In genomic region chr9:124415102-124415851, GRCh38 we compare ENCODE assay signal across 8 cellular contexts. TPM values are rescaled to one million over a fixed set of nuclear protein-coding genes. Genes with fewer than 3 reads are reported as not detected.
A peak's percentile ranks its signal among the peaks of the same experiment; 100 is the strongest.
DNase-seq lines count a peak whose midpoint lies in the region; ATAC-seq lines count a peak whose summit lies in the region.

TSS of gene PSMB7 (minus strand) at chr9:124415442. CDS start at chr9:124415425, 17 bp downstream.

- peak within 1 kb of the TSS; percentile 90 for H3K9ac ChIP-seq in BLaER1

- peaks cover 40% of the 10 kb centered on the region for H3K36me3 ChIP-seq in BLaER1

- no peaks in the 10 kb centered on the region for H3K27me3 Mint-ChIP-seq in activated CD4-positive, alpha-beta T cell treated with anti-CD3 and anti-CD28 coated beads, Interleukin-2, amount 10 ng/mL, durations not matched to agents 7 days and 5 days

- peak within 1 kb of the TSS; percentile 89 for H3K27ac ChIP-seq in BLaER1

- H3K27me3 ChIP-seq in BLaER1, result no peaks in the 10 kb centered on the region

- peak; percentile 87 for DNase-seq in GM19240 (ENCODE audit: insufficient read length, low spot score)
- peak; percentile 86 for DNase-seq in NCI-H526 treated with DMSO at 0.1 percent for 48 hours (lab: John Stamatoyannopoulos, UW)
- DNase-seq in activated CD4-positive, alpha-beta T cell treated with anti-CD3 and anti-CD28 coated beads, Interleukin-2, amount 10 ng/mL, durations not matched to agents 7 days and 5 days, result peak; percentile 98
- peak; percentile 98 for DNase-seq in dedifferentiated amniotic fluid mesenchymal stem cell (ENCODE audit: extremely low spot score)
- peak; percentile 96 for DNase-seq in left lobe of liver (ENCODE audit: low spot score)
- peak; percentile 98 to 99 for DNase-seq in stimulated activated CD4-positive, alpha-beta T cell treated with anti-CD3 and anti-CD28 coated beads, Interleukin-2, amount 100 ng/mL, for 48 hours

- H3K4me3 Mint-ChIP-seq in activated CD4-positive, alpha-beta T cell treated with anti-CD3 and anti-CD28 coated beads, Interleukin-2, amount 10 ng/mL, durations not matched to agents 7 days and 5 days, result peak within 1 kb of the TSS; percentile 92

- peaks cover 42% of the 10 kb centered on the region for H3K4me1 Mint-ChIP-seq in activated CD4-positive, alpha-beta T cell treated with anti-CD3 and anti-CD28 coated beads, Interleukin-2, amount 10 ng/mL, durations not matched to agents 7 days and 5 days

- peaks cover 32% of the 10 kb centered on the region for H3K4me1 ChIP-seq in BLaER1

- H3K9me3 Mint-ChIP-seq in activated CD4-positive, alpha-beta T cell treated with anti-CD3 and anti-CD28 coated beads, Interleukin-2, amount 10 ng/mL, durations not matched to agents 7 days and 5 days, result peaks cover 3% of the 10 kb centered on the region

- ATAC-seq in HG03469 (IDR thresholded peaks at IDR 0.05; ENCODE audit: unreplicated experiment) (peak; percentile 71), left lobe of liver (peak; percentile 92)

- no peaks in the 10 kb centered on the region; the same call in 1 of the 2 replicates for H3K9me3 ChIP-seq in BLaER1

- POLR2A ChIA-PET in activated CD4-positive, alpha-beta T cell treated with anti-CD3 and anti-CD28 coated beads, Interleukin-2, amount 10 ng/mL, durations not matched to agents 7 days and 5 days (lab: Charles Lee), result interaction anchor here (0.5 to 0.6 kb wide), 2 partner anchors 36 to 1292 kb away, joined by 3 to 4 read pairs; partner anchors contain the start of gene MAPKAP1

- peaks cover 38% of the 10 kb centered on the region for H3K36me3 Mint-ChIP-seq in activated CD4-positive, alpha-beta T cell treated with anti-CD3 and anti-CD28 coated beads, Interleukin-2, amount 10 ng/mL, durations not matched to agents 7 days and 5 days (ENCODE audit: low read depth)

- peak within 1 kb of the TSS; percentile 94 for H3K27ac Mint-ChIP-seq in activated CD4-positive, alpha-beta T cell treated with anti-CD3 and anti-CD28 coated beads, Interleukin-2, amount 10 ng/mL, durations not matched to agents 7 days and 5 days

- H3K4me3 ChIP-seq in BLaER1, result peak within 1 kb of the TSS; percentile 91

- peaks cover 14% of the 10 kb centered on the region; the same call in 1 of the 2 replicates for H4K20me1 ChIP-seq in BLaER1

- CTCF ChIA-PET in activated CD4-positive, alpha-beta T cell treated with anti-CD3 and anti-CD28 coated beads, Interleukin-2, amount 10 ng/mL, durations not matched to agents 7 days and 5 days (lab: Charles Lee), result interaction anchor here (0.9 to 1.4 kb wide), 3 partner anchors 14 to 24 kb away, joined by 4 to 5 read pairs (median 4); no protein-coding TSS in a partner anchor

- H3K4me2 ChIP-seq in BLaER1, result peak within 1 kb of the TSS; percentile 96

RNA-seq across cellular contexts. Expression of gene PSMB7, which starts in this region (rescaled TPM):
- total RNA-seq in activated CD4-positive, alpha-beta T cell treated with anti-CD3 and anti-CD28 coated beads, Interleukin-2, amount 10 ng/mL, durations not matched to agents 7 days and 5 days, result 100 to 1,000 TPM; 120 to 121 TPM
- total RNA-seq in left lobe of liver, result 86.0 TPM

Comparison
In these comparisons a context has a peak if more than half of its experiments do, and no peak if none do; other contexts are left out.
1. Peak in every context shown above with its lines: DNase-seq, ATAC-seq, H3K4me3 ChIP-seq and H3K27ac ChIP-seq.